In the genomic region with DNA sequence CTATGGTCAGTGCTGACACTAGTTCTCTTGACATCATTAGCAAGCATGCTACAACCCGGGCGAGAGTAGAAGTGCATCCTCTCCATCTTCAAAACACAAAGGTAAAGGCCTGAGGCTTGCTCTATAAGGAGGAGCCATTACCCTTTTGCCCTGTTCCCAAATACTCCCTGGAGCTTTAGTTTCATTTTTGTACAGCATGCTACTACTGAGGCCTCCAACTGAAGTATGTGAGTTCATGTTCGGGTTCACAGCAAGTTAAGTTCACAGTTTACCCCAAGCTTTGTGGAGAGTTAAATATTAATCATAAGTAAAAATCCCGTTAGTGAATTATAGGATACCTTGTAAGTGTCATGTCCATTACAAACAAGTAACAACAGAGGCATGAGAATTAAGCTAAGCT, we compare ENCODE assay signal across 17 cellular contexts.
DNase-seq lines count a peak whose midpoint lies in the region; ATAC-seq and TF ChIP-seq lines count a peak whose summit lies in the region.
"Had no signal": no experiment of that assay in that cellular context is flagged by ENCODE, and none has a peak within 500 bp of the region (broad histone marks: within the 10 kb centered on the region; RNA-seq: fewer than 3 reads in every experiment).

No MANE protein-coding gene starts in this region.

- TF ChIP-seq CTCF in WTC11 (IDR thresholded peaks at IDR 0.05), result no peak
- TF ChIP-seq CTCF in progenitor cell of endocrine pancreas (IDR thresholded peaks at IDR 0.05; ENCODE audit: unreplicated experiment), result no peak

- H3K9me3 Mint-ChIP-seq in WTC11 (no peaks in the 10 kb centered on the region), progenitor cell of endocrine pancreas (ENCODE audit: low read depth) (no peaks in the 10 kb centered on the region)
- H3K9me3 Mint-ChIP-seq: CD4-positive, alpha-beta memory T cell; GM23338; H9 had no signal

- H3K4me1 Mint-ChIP-seq in T-helper 17 cell, result no peaks in the 10 kb centered on the region
- H3K4me1 Mint-ChIP-seq in WTC11, result peaks cover 59% of the 10 kb centered on the region
- peaks cover 16% of the 10 kb centered on the region for H3K4me1 Mint-ChIP-seq in progenitor cell of endocrine pancreas (ENCODE audit: low read depth)

- DNase-seq in T-helper 17 cell (no peak), WTC11 (ENCODE audit: low spot score) (no peak), left lobe of liver (ENCODE audit: low spot score) (no peak), progenitor cell of endocrine pancreas (ENCODE audit: low spot score, unreplicated experiment) (no peak), HuH-7.5 (ENCODE audit: low spot score) (no peak)
- DNase-seq in stimulated activated CD8-positive, alpha-beta memory T cell treated with anti-CD3 and anti-CD28 coated beads, Interleukin-4, amount 100 ng/mL, for 48 hours, result no peak
- DNase-seq: C1 segment of cervical spinal cord; Calu3; CD4-positive, alpha-beta memory T cell; COR-L47; DMS53; DMS79 treated with DMSO at 0.1 percent for 48 hours; GF-D8; H9 had no signal

- H3K27me3 Mint-ChIP-seq in T-helper 17 cell, result no peaks in the 10 kb centered on the region
- H3K27me3 Mint-ChIP-seq in WTC11 (ENCODE audit: low read depth), result no peaks in the 10 kb centered on the region
- no peaks in the 10 kb centered on the region for H3K27me3 Mint-ChIP-seq in progenitor cell of endocrine pancreas
- H3K27me3 Mint-ChIP-seq: CD4-positive, alpha-beta memory T cell had no signal

- ATAC-seq in T-helper 17 cell (no peak), WTC11 (no peak), left lobe of liver (peak; percentile 76), GM19035 (IDR thresholded peaks at IDR 0.05; ENCODE audit: unreplicated experiment) (no peak)
- ATAC-seq: GM23338, HCT116 had no signal

- H3K36me3 Mint-ChIP-seq in T-helper 17 cell (ENCODE audit: low read depth) (no peaks in the 10 kb centered on the region), WTC11 (peaks cover 7% of the 10 kb centered on the region; the same call in 1 of the 2 replicates), progenitor cell of endocrine pancreas (ENCODE audit: insufficient read depth) (peaks cover 14% of the 10 kb centered on the region)

- peak overlapping the region; percentile 21 for H3K27ac Mint-ChIP-seq in T-helper 17 cell
- H3K27ac Mint-ChIP-seq in WTC11, result peak overlapping the region; percentile 56; the same call in 1 of the 2 replicates
- peak overlapping the region; percentile 70 for H3K27ac Mint-ChIP-seq in progenitor cell of endocrine pancreas
- H3K27ac Mint-ChIP-seq: CD4-positive, alpha-beta memory T cell; GM23338 had no signal

- POLR2A ChIA-PET in WTC11 (lab: Charles Lee), result no interaction called here

- no peak overlapping the region for H3K4me3 Mint-ChIP-seq in T-helper 17 cell
- H3K4me3 Mint-ChIP-seq in WTC11, result no peak overlapping the region
- no peak overlapping the region for H3K4me3 Mint-ChIP-seq in progenitor cell of endocrine pancreas (ENCODE audit: low read depth)
- H3K4me3 Mint-ChIP-seq: CD4-positive, alpha-beta memory T cell; GM23338; H9 had no signal

- no peaks in the 10 kb centered on the region for H3K9me3 ChIP-seq in T-helper 17 cell (ENCODE audit: control insufficient read depth, low read length, poor library complexity, severe bottlenecking)

- CTCF ChIA-PET in WTC11 (lab: Charles Lee), result no interaction called here

TF ChIP-seq in WTC11, 78 proteins besides CTCF, POLR2A, EP300 and RAD21:
- no peak for TF ChIP-seq ZNF232 (CRISPR knock-in tag; IDR thresholded peaks at IDR 0.05)
- TF ChIP-seq ZNF671 (CRISPR knock-in tag; IDR thresholded peaks at IDR 0.05), result no peak
- TF ChIP-seq CREB1 (CRISPR knock-in tag; IDR thresholded peaks at IDR 0.05), result no peak
- no peak for TF ChIP-seq EMX1 (CRISPR knock-in tag; IDR thresholded peaks at IDR 0.05)
- TF ChIP-seq, protein P1, sequence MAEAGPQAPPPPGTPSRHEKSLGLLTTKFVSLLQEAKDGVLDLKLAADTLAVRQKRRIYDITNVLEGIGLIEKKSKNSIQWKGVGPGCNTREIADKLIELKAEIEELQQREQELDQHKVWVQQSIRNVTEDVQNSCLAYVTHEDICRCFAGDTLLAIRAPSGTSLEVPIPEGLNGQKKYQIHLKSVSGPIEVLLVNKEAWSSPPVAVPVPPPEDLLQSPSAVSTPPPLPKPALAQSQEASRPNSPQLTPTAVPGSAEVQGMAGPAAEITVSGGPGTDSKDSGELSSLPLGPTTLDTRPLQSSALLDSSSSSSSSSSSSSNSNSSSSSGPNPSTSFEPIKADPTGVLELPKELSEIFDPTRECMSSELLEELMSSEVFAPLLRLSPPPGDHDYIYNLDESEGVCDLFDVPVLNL (CRISPR knock-in tag; IDR thresholded peaks at IDR 0.05; ENCODE audit: borderline replicate concordance, low read depth), result no peak
- TF ChIP-seq NR1H2 (CRISPR knock-in tag; IDR thresholded peaks at IDR 0.05), result no peak
TF ChIP-seq in WTC11: peak in this region for 0.
